In genomic region chr3:189937302-189938255, GRCh38 we compare ENCODE assay signal across 12 cellular contexts.
DNase-seq lines count a peak whose midpoint lies in the region; ATAC-seq and TF ChIP-seq lines count a peak whose summit lies in the region.
"Had no signal": no experiment of that assay in that cellular context is flagged by ENCODE, and none has a peak within 500 bp of the region (broad histone marks: within the 10 kb centered on the region; RNA-seq: fewer than 3 reads in every experiment).

No MANE protein-coding gene starts in this region.

- no peak overlapping the region for H4K91ac ChIP-seq in mesenchymal stem cell (ENCODE audit: low read length)

- H3K4ac ChIP-seq in mesenchymal stem cell (ENCODE audit: low read depth in 1 of 2, low read length in 2 of 2) = no peak overlapping the region

- peak overlapping the region; percentile 63 for H3K27ac ChIP-seq in mesenchymal stem cell (ENCODE audit: low read length, poor library complexity, severe bottlenecking)
- H3K27ac ChIP-seq: neutrophil had no signal

- DNase-seq in AG20443 (ENCODE audit: low spot score) (peak; percentile 91), NCI-H146 (lab: John Stamatoyannopoulos, UW) (peak; percentile 42), cardiac fibroblast (ENCODE audit: low read depth in 2 of 2) (peak; percentile 70 to 97), mesenchymal stem cell (peak; percentile 76), GM13976 (ENCODE audit: low spot score) (no peak), NCI-H1092 (lab: John Stamatoyannopoulos, UW) (no peak), NCI-H446 treated with DMSO at 0.1 percent for 48 hours (lab: John Stamatoyannopoulos, UW) (no peak)
- no peak for DNase-seq in natural killer cell treated with Interleukin-12 subunit alpha and Interleukin-12 subunit beta and Interleukin-15 and Interleukin-18, amount 100 ng/mL, for 72 hours (ENCODE audit: low spot score)
- DNase-seq: activated CD4-positive, alpha-beta T cell treated with anti-CD3 and anti-CD28 coated beads, Interleukin-2, amount 50 U/mL, for 48 hours; CD4-positive, CD25-positive, alpha-beta regulatory T cell; Right ventricle myocardium superior had no signal

- H3K4me3 ChIP-seq in cardiac fibroblast (replicated peaks in 1 of 2; ENCODE audit: low read depth in 2 of 2, low read length in 2 of 2) = no peak overlapping the region
- no peak overlapping the region for H3K4me3 ChIP-seq in mesenchymal stem cell (ENCODE audit: insufficient read depth in 1 of 2, low read depth in 1 of 2, low read length in 2 of 2)

- no peak overlapping the region for H2BK120ac ChIP-seq in mesenchymal stem cell (ENCODE audit: low read depth, low read length)

- ATAC-seq in natural killer cell treated with Interleukin-12 subunit alpha and Interleukin-12 subunit beta and Interleukin-15 and Interleukin-18, amount 100 ng/mL, for 72 hours = no peak

- H3K27me3 Mint-ChIP-seq in natural killer cell treated with Interleukin-12 subunit alpha and Interleukin-12 subunit beta and Interleukin-15 and Interleukin-18, amount 100 ng/mL, for 72 hours = no peaks in the 10 kb centered on the region

- H3K79me1 ChIP-seq in mesenchymal stem cell (replicated peaks; ENCODE audit: low read length, poor library complexity, severe bottlenecking) = no peaks in the 10 kb centered on the region

- no peak overlapping the region for H2BK5ac ChIP-seq in mesenchymal stem cell (ENCODE audit: low read depth, low read length, poor library complexity, severe bottlenecking)

- TF ChIP-seq CTCF in cardiac fibroblast (IDR thresholded peaks at IDR 0.05; ENCODE audit: low read depth, low read length) (no peak), GM13976 (IDR thresholded peaks at IDR 0.05; ENCODE audit: borderline replicate concordance, control extremely low read depth, extremely low read depth, insufficient read depth, missing control alignments) (no peak)

- H3K27me3 ChIP-seq in mesenchymal stem cell (ENCODE audit: control insufficient read depth in 1 of 2, insufficient read depth in 1 of 2, low read length in 2 of 2) = no peaks in the 10 kb centered on the region
- H3K27me3 ChIP-seq: neutrophil had no signal

- no peak overlapping the region for H3K23ac ChIP-seq in mesenchymal stem cell (ENCODE audit: low read length in 2 of 2)

- WGBS in mesenchymal stem cell = 58% methylated on average over 8 of the region's 9 CpGs

- H3K36me3 ChIP-seq in mesenchymal stem cell (ENCODE audit: control insufficient read depth in 1 of 2, insufficient read depth in 2 of 2, low read depth in 1 of 2, low read length in 2 of 2) = no peaks in the 10 kb centered on the region
- H3K36me3 ChIP-seq: neutrophil had no signal

- H2BK15ac ChIP-seq in mesenchymal stem cell (ENCODE audit: low read depth, poor library complexity, severe bottlenecking) = no peak overlapping the region

- peak overlapping the region; percentile 22 for H4K8ac ChIP-seq in mesenchymal stem cell (ENCODE audit: low read length)

- H3K4me3 Mint-ChIP-seq in natural killer cell treated with Interleukin-12 subunit alpha and Interleukin-12 subunit beta and Interleukin-15 and Interleukin-18, amount 100 ng/mL, for 72 hours = no peak overlapping the region

- H3K4me1 ChIP-seq in mesenchymal stem cell (ENCODE audit: control insufficient read depth, insufficient read depth, low read depth, low read length) = peaks cover 8% of the 10 kb centered on the region

- H3K9me3 Mint-ChIP-seq in natural killer cell treated with Interleukin-12 subunit alpha and Interleukin-12 subunit beta and Interleukin-15 and Interleukin-18, amount 100 ng/mL, for 72 hours = peaks cover 3% of the 10 kb centered on the region

- no peaks in the 10 kb centered on the region for H3K4me1 Mint-ChIP-seq in natural killer cell treated with Interleukin-12 subunit alpha and Interleukin-12 subunit beta and Interleukin-15 and Interleukin-18, amount 100 ng/mL, for 72 hours (ENCODE audit: low read depth in 2 of 2)
- H3K4me1 Mint-ChIP-seq: CD4-positive, CD25-positive, alpha-beta regulatory T cell had no signal

- H3K14ac ChIP-seq in mesenchymal stem cell (ENCODE audit: low read length in 2 of 2) = no peak overlapping the region

- no peak overlapping the region for H3K27ac Mint-ChIP-seq in natural killer cell treated with Interleukin-12 subunit alpha and Interleukin-12 subunit beta and Interleukin-15 and Interleukin-18, amount 100 ng/mL, for 72 hours
- H3K27ac Mint-ChIP-seq: CD4-positive, CD25-positive, alpha-beta regulatory T cell had no signal

- H3K18ac ChIP-seq in mesenchymal stem cell (ENCODE audit: low read depth in 1 of 2, low read length in 2 of 2) = no peak overlapping the region

- no peak overlapping the region for H2AK5ac ChIP-seq in mesenchymal stem cell (ENCODE audit: low read length, severe bottlenecking)

- H3K9me3 ChIP-seq in mesenchymal stem cell (ENCODE audit: control insufficient read depth, low read length) = peaks cover 3% of the 10 kb centered on the region
- H3K9me3 ChIP-seq: neutrophil had no signal

- no peaks in the 10 kb centered on the region for H3K36me3 Mint-ChIP-seq in natural killer cell treated with Interleukin-12 subunit alpha and Interleukin-12 subunit beta and Interleukin-15 and Interleukin-18, amount 100 ng/mL, for 72 hours
- H3K36me3 Mint-ChIP-seq: CD4-positive, CD25-positive, alpha-beta regulatory T cell had no signal

- H2AFZ ChIP-seq in mesenchymal stem cell (ENCODE audit: low read depth, low read length) = no peak overlapping the region

- H2BK12ac ChIP-seq in mesenchymal stem cell (ENCODE audit: low read length in 2 of 2) = no peak overlapping the region

- in situ Hi-C loops in GM13976 (cut with MboI; ENCODE audit: low sequenced_read_pairs, unreplicated experiment) = loop anchor here (25.0 kb wide), 1 partner anchor 425 kb away; no protein-coding TSS in a partner anchor

- H3K4me2 ChIP-seq in mesenchymal stem cell (ENCODE audit: low read length, poor library complexity, severe bottlenecking) = no peak overlapping the region

- H3K9ac ChIP-seq in mesenchymal stem cell (ENCODE audit: low read length) = no peak overlapping the region

Comparison
In these comparisons a context has a peak if more than half of its experiments do, and no peak if none do; other contexts are left out.
1. DNase-seq: peak in AG20443 (single experiment), NCI-H146 (single experiment), cardiac fibroblast (2 of 2) and mesenchymal stem cell (single experiment); none in GM13976 (single experiment), NCI-H1092 (single experiment), NCI-H446 treated with DMSO at 0.1 percent for 48 hours (single experiment) and natural killer cell treated with Interleukin-12 subunit alpha and Interleukin-12 subunit beta and Interleukin-15 and Interleukin-18, amount 100 ng/mL, for 72 hours (single experiment).